31 cellular contexts compared by ENCODE assay signal in genomic region chr13:75255653-75256052, GRCh38.
"Had no signal": no experiment of that assay in that cellular context is flagged by ENCODE, and none has a peak within 500 bp of the region (broad histone marks: within the 10 kb centered on the region; RNA-seq: fewer than 3 reads in every experiment).

No MANE protein-coding gene starts in this region.

- H3K27ac ChIP-seq: left lung, lower lobe of right lung, neural progenitor cell, neutrophil, ovary, skin epidermis, stomach, testis, thyroid gland, transverse colon, upper lobe of left lung, vagina had no signal

- H3K36me3 Mint-ChIP-seq: immature natural killer cell; naive B cell; natural killer cell; neural progenitor cell; stimulated activated naive B cell treated with anti-CD40 and anti-IgM and Interleukin-4, amounts not matched to agents 10 μg/mL and 1 μg/mL and 100 μg/mL, for 72 hours had no signal

- H3K27me3 Mint-ChIP-seq: progenitor cell of endocrine pancreas had no signal

- DNase-seq: immature natural killer cell; kidney; left colon; left lung; lower lobe of right lung; mammary epithelial cell; mesenchymal stem cell; naive B cell; natural killer cell; nephron progenitor cell; ovary; retina; right cardiac atrium; stimulated activated CD4-positive, alpha-beta T cell treated with anti-CD3 and anti-CD28 coated beads, Interleukin-12 subunit alpha, Interleukin-12 subunit beta, amount 100 ng/mL, for 4 hours; stimulated activated CD4-positive, alpha-beta T cell treated with anti-CD3 and anti-CD28 coated beads, Interleukin-15, amount 100 ng/mL, for 24 hours; stimulated activated CD4-positive, alpha-beta T cell treated with anti-CD3 and anti-CD28 coated beads, Interleukin-2, amount 100 ng/mL, for 24 hours; stimulated activated CD4-positive, alpha-beta T cell treated with anti-CD3 and anti-CD28 coated beads, Interleukin-4, amount 100 ng/mL, for 1 hour; stimulated activated naive B cell treated with anti-CD40 and anti-IgM and Interleukin-4, amounts not matched to agents 10 μg/mL and 1 μg/mL and 100 μg/mL, for 72 hours; stimulated activated naive CD8-positive, alpha-beta T cell treated with anti-CD3 and anti-CD28 coated beads, Interleukin-15, Interleukin-2, amounts not matched to agents 100 U/mL and 50 U/mL, for 24 hours; stomach; testis; thyroid gland; transverse colon; upper lobe of left lung had no signal

- FAIRE-seq: islet of Langerhans, kidney had no signal

- H2AFZ ChIP-seq: neural progenitor cell had no signal

- ATAC-seq: left colon; left lung; lower lobe of right lung; natural killer cell; right cardiac atrium; sciatic nerve; stimulated activated naive B cell treated with anti-CD40 and anti-IgM and Interleukin-4, amounts not matched to agents 10 μg/mL and 1 μg/mL and 100 μg/mL, for 72 hours; stimulated activated naive CD8-positive, alpha-beta T cell treated with anti-CD3 and anti-CD28 coated beads, Interleukin-15, Interleukin-2, amounts not matched to agents 100 U/mL and 50 U/mL, for 24 hours had no signal

- H3K4me3 Mint-ChIP-seq: immature natural killer cell; naive B cell; natural killer cell; nephron progenitor cell; neural progenitor cell; stimulated activated naive B cell treated with anti-CD40 and anti-IgM and Interleukin-4, amounts not matched to agents 10 μg/mL and 1 μg/mL and 100 μg/mL, for 72 hours had no signal

- H3K9ac ChIP-seq: neural progenitor cell had no signal

- H3K4me1 Mint-ChIP-seq: immature natural killer cell; naive B cell; natural killer cell; nephron progenitor cell; stimulated activated naive B cell treated with anti-CD40 and anti-IgM and Interleukin-4, amounts not matched to agents 10 μg/mL and 1 μg/mL and 100 μg/mL, for 72 hours had no signal

- H3K4me3 ChIP-seq: left lung, lower lobe of right lung, neural progenitor cell, ovary, skin epidermis, stomach, testis, thyroid gland, transverse colon, upper lobe of left lung, vagina had no signal

- H3K27ac Mint-ChIP-seq: immature natural killer cell; natural killer cell; nephron progenitor cell; neural progenitor cell; progenitor cell of endocrine pancreas; stimulated activated naive B cell treated with anti-CD40 and anti-IgM and Interleukin-4, amounts not matched to agents 10 μg/mL and 1 μg/mL and 100 μg/mL, for 72 hours had no signal

- H3K9me3 ChIP-seq: left lung, lower lobe of right lung, neutrophil, ovary, stomach, testis, thyroid gland, transverse colon, upper lobe of left lung, vagina had no signal

- H3K27me3 ChIP-seq: left lung, neural progenitor cell, ovary, stomach, testis, thyroid gland, upper lobe of left lung, vagina had no signal

- H3K9me3 Mint-ChIP-seq: immature natural killer cell; naive B cell; natural killer cell; nephron progenitor cell; neural progenitor cell; stimulated activated naive B cell treated with anti-CD40 and anti-IgM and Interleukin-4, amounts not matched to agents 10 μg/mL and 1 μg/mL and 100 μg/mL, for 72 hours had no signal

- H3K4me2 ChIP-seq: neural progenitor cell had no signal

- H3K36me3 ChIP-seq: left lung, lower lobe of right lung, neural progenitor cell, neutrophil, ovary, stomach, thyroid gland, transverse colon, upper lobe of left lung, vagina had no signal

- H3K4me1 ChIP-seq: left lung, lower lobe of right lung, neural progenitor cell, stomach, testis, thyroid gland, transverse colon, upper lobe of left lung, vagina had no signal
